ENCODE assay signal across 1 cellular context in the genomic region with DNA sequence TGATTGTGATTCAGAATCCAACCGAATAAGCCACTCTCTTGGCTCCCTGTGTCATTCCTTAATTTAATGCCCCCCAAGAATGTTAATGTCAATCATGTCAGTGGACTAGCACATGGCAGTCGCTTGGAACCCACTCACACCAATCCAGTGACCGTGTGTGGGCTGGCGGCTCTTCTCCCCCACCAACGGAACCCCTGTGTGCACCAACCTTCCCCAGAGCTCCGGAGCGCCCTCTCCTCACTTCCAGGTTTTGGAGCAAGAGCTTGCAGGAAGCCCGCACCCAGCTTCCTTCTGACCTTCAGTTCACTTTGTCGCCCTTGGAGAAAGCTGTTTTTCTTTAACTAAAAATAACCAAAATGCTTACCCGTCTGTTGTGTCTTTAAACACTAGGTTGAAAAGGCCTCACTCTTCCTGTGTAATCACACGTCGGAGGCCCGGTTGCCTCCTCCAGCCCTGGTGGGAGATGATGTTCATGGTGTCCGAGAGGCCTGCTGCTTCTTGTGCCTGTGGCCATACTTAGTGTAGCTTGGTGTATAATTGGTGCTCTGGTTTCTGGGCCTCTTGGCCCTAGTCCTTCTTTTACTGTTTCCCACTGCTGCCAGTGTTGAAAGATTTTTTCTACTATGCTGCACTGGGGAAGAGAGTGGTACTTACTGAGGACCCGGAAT.
TF ChIP-seq lines count a peak whose summit lies in the region.

No MANE protein-coding gene starts in this region.

TF ChIP-seq in GM23338, 12 proteins besides CTCF, POLR2A, EP300 and RAD21 (continued from another document):
- TF ChIP-seq, protein P1, sequence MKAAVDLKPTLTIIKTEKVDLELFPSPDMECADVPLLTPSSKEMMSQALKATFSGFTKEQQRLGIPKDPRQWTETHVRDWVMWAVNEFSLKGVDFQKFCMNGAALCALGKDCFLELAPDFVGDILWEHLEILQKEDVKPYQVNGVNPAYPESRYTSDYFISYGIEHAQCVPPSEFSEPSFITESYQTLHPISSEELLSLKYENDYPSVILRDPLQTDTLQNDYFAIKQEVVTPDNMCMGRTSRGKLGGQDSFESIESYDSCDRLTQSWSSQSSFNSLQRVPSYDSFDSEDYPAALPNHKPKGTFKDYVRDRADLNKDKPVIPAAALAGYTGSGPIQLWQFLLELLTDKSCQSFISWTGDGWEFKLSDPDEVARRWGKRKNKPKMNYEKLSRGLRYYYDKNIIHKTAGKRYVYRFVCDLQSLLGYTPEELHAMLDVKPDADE (IDR thresholded peaks at IDR 0.05): no peak
